8 cellular contexts compared by ENCODE assay signal in the genomic region with DNA sequence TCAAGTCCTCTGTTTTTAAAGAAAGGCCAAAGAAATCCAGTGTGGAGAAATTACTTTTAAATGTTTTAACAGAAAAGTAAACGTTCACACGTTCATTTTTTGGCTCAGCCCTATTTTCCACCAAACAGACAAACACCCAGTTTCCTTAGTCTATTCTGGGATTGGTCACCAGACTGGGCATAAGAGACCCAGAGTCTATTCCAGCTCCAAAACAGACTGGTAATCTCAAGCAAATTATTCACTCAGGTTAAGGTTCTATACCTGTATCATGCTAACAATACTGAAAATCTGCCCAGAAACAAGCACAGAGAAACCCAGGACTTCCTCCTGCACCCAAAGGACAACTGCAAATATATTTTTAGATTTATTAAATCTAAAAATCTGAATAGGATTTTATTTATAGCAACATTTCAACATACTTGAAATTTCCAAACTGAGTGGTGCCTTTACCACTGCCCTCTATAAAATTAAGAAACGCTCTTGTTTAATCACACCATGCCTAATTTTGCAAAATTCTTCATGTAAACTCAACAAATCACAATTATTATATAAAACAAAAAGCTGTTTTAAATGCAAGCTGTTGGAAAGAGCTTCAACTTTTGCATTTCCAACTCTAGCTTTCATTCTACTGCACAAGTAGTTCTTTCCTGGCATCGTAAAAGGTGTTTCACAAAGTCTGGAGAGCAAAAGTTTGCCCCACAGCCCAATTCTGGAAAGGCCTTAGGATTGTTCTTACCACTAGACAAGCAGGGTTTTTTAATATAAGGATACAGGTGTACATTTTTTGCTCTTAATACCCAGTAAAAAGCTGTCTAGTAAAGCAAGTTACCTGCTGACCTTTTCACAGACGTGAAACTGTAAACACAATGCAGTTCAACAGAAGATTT. TPM values are rescaled to one million over a fixed set of nuclear protein-coding genes. Genes with fewer than 3 reads are reported as not detected.
DNase-seq lines count a peak whose midpoint lies in the region; ATAC-seq and TF ChIP-seq lines count a peak whose summit lies in the region.

No MANE protein-coding gene starts in this region.

- ATAC-seq in lower lobe of right lung (peak in 1 of 2 donors; percentile 35), HG02571 (IDR thresholded peaks at IDR 0.05; ENCODE audit: unreplicated experiment) (no peak), HG02970 (IDR thresholded peaks at IDR 0.05; ENCODE audit: low FRiP score, unreplicated experiment) (no peak)

- no peaks in the 10 kb centered on the region for H3K27me3 ChIP-seq in cardiac muscle cell
- H3K27me3 ChIP-seq in adipocyte (replicated peaks; ENCODE audit: control insufficient read depth, insufficient read depth, low read length) = no peaks in the 10 kb centered on the region
- no peaks in the 10 kb centered on the region for H3K27me3 ChIP-seq in lower lobe of right lung (ENCODE audit: low read depth)

- intact Hi-C loops in cardiac septum (cut with DNase I) (loop anchor here (2.0 kb wide), 1 partner anchor 18 kb away; a partner anchor contains a TSS), lower lobe of right lung (cut with DNase I) (no loop called here)

- H3K27ac ChIP-seq in cardiac muscle cell = peak overlapping the region; percentile 83
- peak overlapping the region; percentile 51 for H3K27ac ChIP-seq in lower lobe of right lung

- TF ChIP-seq CTCF in cardiac muscle cell (IDR thresholded peaks at IDR 0.05; ENCODE audit: low read depth, low read length) (no peak), lower lobe of right lung (IDR thresholded peaks at IDR 0.05) (no peak)

- H3K9me3 ChIP-seq in cardiac muscle cell (ENCODE audit: low read depth) = no peaks in the 10 kb centered on the region
- no peaks in the 10 kb centered on the region for H3K9me3 ChIP-seq in adipocyte (ENCODE audit: control insufficient read depth, low read length)
- no peaks in the 10 kb centered on the region for H3K9me3 ChIP-seq in lower lobe of right lung

- H3K9ac ChIP-seq in adipocyte (ENCODE audit: low read length) = peak overlapping the region; percentile 84

- H3K36me3 ChIP-seq in cardiac muscle cell (no peaks in the 10 kb centered on the region), adipocyte (ENCODE audit: control insufficient read depth, insufficient read depth, low read length, severe bottlenecking) (no peaks in the 10 kb centered on the region), lower lobe of right lung (no peaks in the 10 kb centered on the region)

- DNase-seq in cardiac muscle cell (ENCODE audit: low read depth in 1 of 2, low spot score in 1 of 2) = no peak
- DNase-seq in cardiac septum (ENCODE audit: low spot score) = no peak
- DNase-seq in adipocyte (ENCODE audit: low read depth) = peak; percentile 24
- no peak for DNase-seq in lower lobe of right lung
- DNase-seq in central memory CD4-positive, alpha-beta T cell = no peak
- DNase-seq in NCI-H226 = no peak

- H3K4me3 ChIP-seq in cardiac muscle cell = peak overlapping the region; percentile 27
- H3K4me3 ChIP-seq in adipocyte (ENCODE audit: low read length) = peak overlapping the region; percentile 83
- H3K4me3 ChIP-seq in lower lobe of right lung = peak overlapping the region; percentile 61

- H3K4me1 ChIP-seq in cardiac muscle cell (ENCODE audit: low read depth) (peaks cover 9% of the 10 kb centered on the region), adipocyte (ENCODE audit: control insufficient read depth, insufficient read depth, low read length) (peaks cover 48% of the 10 kb centered on the region), lower lobe of right lung (peaks cover 31% of the 10 kb centered on the region)

RNA-seq across cellular contexts. Expression of a gene that starts 18.7 kb away (rescaled TPM):
- total RNA-seq in cardiac muscle cell (20.0 and 29.4 TPM in 2 replicates), cardiac septum (44.2 TPM), lower lobe of right lung (48.2 TPM)
- polyA plus RNA-seq in cardiac muscle cell = 26.1 and 40.4 TPM in 2 replicates

Comparison
In these comparisons a context has a peak if more than half of its experiments do, and no peak if none do; other contexts are left out.
1. H3K4me3 ChIP-seq: peak in every context shown above with its lines; median percentile 83 in adipocyte; 61 in lower lobe of right lung; 27 in cardiac muscle cell.